20 cellular contexts compared by ENCODE assay signal in genomic region chr2:24745825-24746224, GRCh38. TPM values are rescaled to one million over a fixed set of nuclear protein-coding genes. Genes with fewer than 3 reads are reported as not detected.
DNase-seq lines count a peak whose midpoint lies in the region; ATAC-seq, FAIRE-seq and TF ChIP-seq lines count a peak whose summit lies in the region.
"Had no signal": no experiment of that assay in that cellular context is flagged by ENCODE, and none has a peak within 500 bp of the region (broad histone marks: within the 10 kb centered on the region; RNA-seq: fewer than 3 reads in every experiment).

No MANE protein-coding gene starts in this region.

- peaks cover 16% of the 10 kb centered on the region for H3K4me1 ChIP-seq in CD8-positive, alpha-beta T cell (ENCODE audit: insufficient read depth, low read length)
- peaks cover 26% of the 10 kb centered on the region for H3K4me1 ChIP-seq in CD8-positive, alpha-beta memory T cell (ENCODE audit: insufficient read depth, low read length)
- H3K4me1 ChIP-seq in testis: no peaks in the 10 kb centered on the region

- H3K27me3 Mint-ChIP-seq in CD8-positive, alpha-beta T cell (ENCODE audit: low read depth): no peaks in the 10 kb centered on the region
- H3K27me3 Mint-ChIP-seq in CD8-positive, alpha-beta memory T cell: no peaks in the 10 kb centered on the region
- H3K27me3 Mint-ChIP-seq in immature natural killer cell (ENCODE audit: low read depth in 3 of 3) (peaks cover 0 to 4% (median 0%) of the 10 kb centered on the region in 3 donors), natural killer cell (ENCODE audit: low read depth in 2 of 2) (no peaks in the 10 kb centered on the region), glutamatergic neuron (ENCODE audit: unreplicated experiment) (peaks cover 4% of the 10 kb centered on the region)
- no peaks in the 10 kb centered on the region for H3K27me3 Mint-ChIP-seq in activated CD4-positive, alpha-beta memory T cell treated with anti-CD3 and anti-CD28 coated beads for 36 hours
- H3K27me3 Mint-ChIP-seq: CD4-positive, alpha-beta T cell had no signal

- H3K9me3 Mint-ChIP-seq in CD8-positive, alpha-beta T cell: no peaks in the 10 kb centered on the region
- H3K9me3 Mint-ChIP-seq in CD8-positive, alpha-beta memory T cell: no peaks in the 10 kb centered on the region
- H3K9me3 Mint-ChIP-seq in immature natural killer cell (no peaks in the 10 kb centered on the region), natural killer cell (no peaks in the 10 kb centered on the region), glutamatergic neuron (ENCODE audit: unreplicated experiment) (no peaks in the 10 kb centered on the region)
- H3K9me3 Mint-ChIP-seq in activated CD4-positive, alpha-beta memory T cell treated with anti-CD3 and anti-CD28 coated beads for 36 hours: no peaks in the 10 kb centered on the region
- H3K9me3 Mint-ChIP-seq: CD4-positive, alpha-beta T cell; GM23338 had no signal

- FAIRE-seq in GM19239 (lab: Jason Lieb, UNC): no peak
- FAIRE-seq: A204.1, GM12878 had no signal

- ATAC-seq in CD8-positive, alpha-beta T cell: no peak
- ATAC-seq in natural killer cell: peak; percentile 85 to 93 (median 91)
- ATAC-seq: GM12878, GM23338 had no signal

- POLR2A ChIA-PET in CD8-positive, alpha-beta T cell (lab: Charles Lee): no interaction called here
- POLR2A ChIA-PET in CD8-positive, alpha-beta memory T cell (lab: Charles Lee): interaction anchor here (2.0 kb wide), 1 partner anchor 47 kb away, joined by 4 read pairs; the partner anchor contains the start of genes CENPO and PTRHD1
- POLR2A ChIA-PET in activated CD4-positive, alpha-beta memory T cell treated with anti-CD3 and anti-CD28 coated beads for 36 hours (lab: Charles Lee): no interaction called here

- H3K36me3 Mint-ChIP-seq in CD8-positive, alpha-beta T cell: peaks cover 49% of the 10 kb centered on the region
- H3K36me3 Mint-ChIP-seq in CD8-positive, alpha-beta memory T cell: peaks cover 8 to 58% (median 20%) of the 10 kb centered on the region in 3 donors
- H3K36me3 Mint-ChIP-seq in immature natural killer cell (peaks cover 8 to 34% (median 28%) of the 10 kb centered on the region in 3 donors), natural killer cell (peaks cover 7% of the 10 kb centered on the region), glutamatergic neuron (ENCODE audit: unreplicated experiment) (peaks cover 5% of the 10 kb centered on the region)
- H3K36me3 Mint-ChIP-seq in activated CD4-positive, alpha-beta memory T cell treated with anti-CD3 and anti-CD28 coated beads for 36 hours: peaks cover 8% of the 10 kb centered on the region

- WGBS in testis, 2 donors: 85 to 93% methylated on average over 2 of the region's 2 CpGs

- no peaks in the 10 kb centered on the region for H3K9me3 ChIP-seq in CD8-positive, alpha-beta T cell (ENCODE audit: low read length)
- no peaks in the 10 kb centered on the region for H3K9me3 ChIP-seq in CD8-positive, alpha-beta memory T cell (ENCODE audit: low read length)
- no peaks in the 10 kb centered on the region for H3K9me3 ChIP-seq in testis

- intact Hi-C loops in CD8-positive, alpha-beta T cell (cut with DNase I, micrococcal nuclease): no loop called here
- intact Hi-C loops in natural killer cell (cut with micrococcal nuclease): loop anchor here (2.0 to 5.0 kb wide), 2 partner anchors 47 to 54 kb away; partner anchors contain the start of genes CENPO and PTRHD1
- intact Hi-C loops in testis (cut with DNase I; ENCODE audit: low total_unique reads): no loop called here
- intact Hi-C loops in activated CD4-positive, alpha-beta memory T cell treated with anti-CD3 and anti-CD28 coated beads for 36 hours (cut with micrococcal nuclease): no loop called here

- no peak overlapping the region for H3K4me3 Mint-ChIP-seq in CD8-positive, alpha-beta T cell
- peak overlapping the region in 6 of 7 donors; percentile 6 to 80 (median 25) for H3K4me3 Mint-ChIP-seq in CD8-positive, alpha-beta memory T cell
- H3K4me3 Mint-ChIP-seq in immature natural killer cell (peak overlapping the region; percentile 73 to 79 (median 78)), natural killer cell (peak overlapping the region; percentile 72), glutamatergic neuron (ENCODE audit: unreplicated experiment) (no peak overlapping the region)
- no peak overlapping the region for H3K4me3 Mint-ChIP-seq in activated CD4-positive, alpha-beta memory T cell treated with anti-CD3 and anti-CD28 coated beads for 36 hours
- H3K4me3 Mint-ChIP-seq: CD4-positive, alpha-beta T cell; GM23338 had no signal

- CTCF ChIA-PET in CD8-positive, alpha-beta T cell (lab: Charles Lee): interaction anchor here (1.1 kb wide), 1 partner anchor 82 kb away, joined by 3 read pairs; no protein-coding TSS in a partner anchor
- CTCF ChIA-PET in CD8-positive, alpha-beta memory T cell (lab: Charles Lee): no interaction called here
- CTCF ChIA-PET in activated CD4-positive, alpha-beta memory T cell treated with anti-CD3 and anti-CD28 coated beads for 36 hours (lab: Charles Lee): interaction anchor here (0.9 kb wide), 1 partner anchor 10 kb away, joined by 3 read pairs; no protein-coding TSS in a partner anchor

- no peak overlapping the region for H3K4me3 ChIP-seq in CD8-positive, alpha-beta T cell (ENCODE audit: low read depth, low read length)
- no peak overlapping the region for H3K4me3 ChIP-seq in CD8-positive, alpha-beta memory T cell (ENCODE audit: low read length)
- no peak overlapping the region for H3K4me3 ChIP-seq in testis
- H3K4me3 ChIP-seq: GM12878, GM23338 had no signal

- no peak for TF ChIP-seq CTCF in CD8-positive, alpha-beta T cell (IDR thresholded peaks at IDR 0.05)
- TF ChIP-seq CTCF in natural killer cell (IDR thresholded peaks at IDR 0.05) (no peak), testis (IDR thresholded peaks at IDR 0.05) (no peak), glutamatergic neuron (IDR thresholded peaks at IDR 0.05; ENCODE audit: partially characterized antibody, unreplicated experiment) (no peak)

- no peaks in the 10 kb centered on the region for H3K27me3 ChIP-seq in CD8-positive, alpha-beta T cell (ENCODE audit: insufficient read depth, low read length)
- no peaks in the 10 kb centered on the region for H3K27me3 ChIP-seq in CD8-positive, alpha-beta memory T cell (ENCODE audit: insufficient read depth, low read length, poor library complexity, severe bottlenecking)
- H3K27me3 ChIP-seq in testis: no peaks in the 10 kb centered on the region

- H3K27ac ChIP-seq in CD8-positive, alpha-beta T cell (ENCODE audit: low read depth, low read length): no peak overlapping the region
- no peak overlapping the region for H3K27ac ChIP-seq in CD8-positive, alpha-beta memory T cell (ENCODE audit: low read depth, low read length)
- no peak overlapping the region for H3K27ac ChIP-seq in testis
- H3K27ac ChIP-seq: C4-2B had no signal

- peaks cover 28% of the 10 kb centered on the region for H3K4me1 Mint-ChIP-seq in CD8-positive, alpha-beta T cell (ENCODE audit: low read depth)
- H3K4me1 Mint-ChIP-seq in CD8-positive, alpha-beta memory T cell: peaks cover 32 to 46% (median 32%) of the 10 kb centered on the region in 3 donors
- H3K4me1 Mint-ChIP-seq in immature natural killer cell: peaks cover 68 to 90% of the 10 kb centered on the region in 2 donors
- H3K4me1 Mint-ChIP-seq in natural killer cell: peaks cover 56 to 60% of the 10 kb centered on the region in 2 donors
- H3K4me1 Mint-ChIP-seq in activated CD4-positive, alpha-beta memory T cell treated with anti-CD3 and anti-CD28 coated beads for 36 hours (ENCODE audit: low read depth): peaks cover 14% of the 10 kb centered on the region
- no peaks in the 10 kb centered on the region for H3K4me1 Mint-ChIP-seq in glutamatergic neuron (ENCODE audit: low read depth, unreplicated experiment)

- H3K36me3 ChIP-seq in CD8-positive, alpha-beta T cell (ENCODE audit: insufficient read depth, low read length): peaks cover 9% of the 10 kb centered on the region
- H3K36me3 ChIP-seq in CD8-positive, alpha-beta memory T cell (ENCODE audit: insufficient read depth, low read length): peaks cover 4% of the 10 kb centered on the region
- H3K36me3 ChIP-seq in testis (ENCODE audit: low read depth, missing control alignments): no peaks in the 10 kb centered on the region

- no peak for TF ChIP-seq POLR2A in testis (IDR thresholded peaks at IDR 0.05)

- H3K27ac Mint-ChIP-seq in CD8-positive, alpha-beta T cell: peak overlapping the region; percentile 11
- peak overlapping the region in 6 of 8 donors; percentile 1 to 93 (median 34) for H3K27ac Mint-ChIP-seq in CD8-positive, alpha-beta memory T cell
- H3K27ac Mint-ChIP-seq in immature natural killer cell (peak overlapping the region; percentile 88 to 98 (median 90)), natural killer cell (peak overlapping the region; percentile 88 to 98), glutamatergic neuron (ENCODE audit: unreplicated experiment) (no peak overlapping the region)
- no peak overlapping the region for H3K27ac Mint-ChIP-seq in activated CD4-positive, alpha-beta memory T cell treated with anti-CD3 and anti-CD28 coated beads for 36 hours
- H3K27ac Mint-ChIP-seq: CD4-positive, alpha-beta T cell; GM23338 had no signal

- DNase-seq in CD8-positive, alpha-beta T cell: no peak
- DNase-seq in CD8-positive, alpha-beta memory T cell: no peak
- peak; percentile 57 to 71 (median 68) for DNase-seq in immature natural killer cell
- no peak for DNase-seq in natural killer cell
- no peak for DNase-seq in GM19239 (ENCODE audit: insufficient read length, low spot score)
- no peak for DNase-seq in testis
- no peak for DNase-seq in activated CD4-positive, alpha-beta memory T cell treated with anti-CD3 and anti-CD28 coated beads for 36 hours
- DNase-seq in glutamatergic neuron: no peak
- DNase-seq: AML-193; Calu3; CD4-positive, alpha-beta T cell; DMS 273 treated with DMSO at 0.1 percent for 48 hours; DMS53; DND-41; EL; HCEC 1CT had no signal

RNA-seq across cellular contexts. Expression of gene PTRHD1, which starts 47.4 kb away (rescaled TPM):
- 10 to 100 TPM; 12.2 to 19.0 TPM for total RNA-seq in CD8-positive, alpha-beta T cell
- 10 to 100 TPM; 24.7 to 29.2 TPM for total RNA-seq in CD8-positive, alpha-beta memory T cell
- 44.5 TPM for polyA plus RNA-seq in CD8-positive, alpha-beta memory T cell
- polyA plus RNA-seq in immature natural killer cell: 100 to 1,000 TPM in 1 of 3 donors, 10 to 100 TPM in 2; 50.0 to 116 (median 58.6) TPM
- total RNA-seq in natural killer cell: 10 to 100 TPM; 12.7 to 22.9 (median 15.9) TPM
- total RNA-seq in testis: 10 to 100 TPM; 60.4 to 61.3 TPM
- polyA plus RNA-seq in testis (ENCODE audit: insufficient read depth, low read depth, low replicate concordance): 122 TPM
- total RNA-seq in activated CD4-positive, alpha-beta memory T cell treated with anti-CD3 and anti-CD28 coated beads for 36 hours: 10 to 100 TPM; 19.2 to 20.3 TPM
- 25.2 TPM for total RNA-seq in glutamatergic neuron (ENCODE audit: unreplicated experiment)

RNA-seq across cellular contexts. Expression of gene CENPO, which starts 47.4 kb away (rescaled TPM):
- 1 to 10 TPM; 3.4 to 3.6 TPM for total RNA-seq in CD8-positive, alpha-beta T cell
- total RNA-seq in CD8-positive, alpha-beta memory T cell: 10 to 100 TPM; 43.0 to 51.7 TPM
- 4.2 TPM for polyA plus RNA-seq in CD8-positive, alpha-beta memory T cell
- polyA plus RNA-seq in immature natural killer cell: 1 to 10 TPM; 1.2 to 5.6 (median 4.2) TPM
- total RNA-seq in natural killer cell: 10 to 100 TPM in 2 of 3 donors, 1 to 10 TPM in 1; 8.1 to 15.1 (median 11.2) TPM
- 10 to 100 TPM; 27.1 to 32.8 TPM for total RNA-seq in testis
- polyA plus RNA-seq in testis (ENCODE audit: insufficient read depth, low read depth, low replicate concordance): 41.2 TPM
- total RNA-seq in activated CD4-positive, alpha-beta memory T cell treated with anti-CD3 and anti-CD28 coated beads for 36 hours: 10 to 100 TPM; 39.9 to 42.4 TPM
- 26.5 TPM for total RNA-seq in glutamatergic neuron (ENCODE audit: unreplicated experiment)

Comparison
In these comparisons a context has a peak if more than half of its experiments do, and no peak if none do; other contexts are left out.
1. DNase-seq: peak in immature natural killer cell (3 of 3); none in CD8-positive, alpha-beta T cell (0 of 7), CD8-positive, alpha-beta memory T cell (0 of 5), natural killer cell (single experiment), GM19239 (single experiment), testis (single experiment), activated CD4-positive, alpha-beta memory T cell treated with anti-CD3 and anti-CD28 coated beads for 36 hours (single experiment) and glutamatergic neuron (single experiment).
2. H3K27ac Mint-ChIP-seq: peak in CD8-positive, alpha-beta T cell (single experiment), CD8-positive, alpha-beta memory T cell (6 of 8), immature natural killer cell (6 of 6) and natural killer cell (2 of 2); none in activated CD4-positive, alpha-beta memory T cell treated with anti-CD3 and anti-CD28 coated beads for 36 hours (single experiment) and glutamatergic neuron (single experiment).
3. H3K4me3 Mint-ChIP-seq: peak in CD8-positive, alpha-beta memory T cell (6 of 7), immature natural killer cell (5 of 5) and natural killer cell (single experiment); none in CD8-positive, alpha-beta T cell (single experiment), activated CD4-positive, alpha-beta memory T cell treated with anti-CD3 and anti-CD28 coated beads for 36 hours (single experiment) and glutamatergic neuron (single experiment).